ENCODE assay signal across 26 cellular contexts in the genomic region with DNA sequence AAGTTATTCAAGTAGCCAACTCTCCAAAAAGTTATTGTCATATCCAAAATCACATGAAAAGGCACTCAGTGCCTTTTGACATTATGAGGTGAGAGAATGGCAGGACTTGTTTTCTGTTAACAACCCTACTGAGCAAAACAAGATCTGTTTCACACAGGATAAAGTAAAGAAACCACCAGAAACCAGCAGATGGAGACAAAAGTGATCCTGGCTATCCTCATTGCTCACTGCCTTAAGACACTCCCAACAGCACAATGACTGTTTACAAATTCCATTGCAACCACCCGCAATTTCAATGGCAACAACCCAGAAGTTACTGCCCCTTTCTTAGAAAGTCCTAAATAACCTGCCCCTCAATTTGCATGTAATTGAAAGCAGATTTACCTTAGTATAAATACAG.
DNase-seq lines count a peak whose midpoint lies in the region; TF ChIP-seq lines count a peak whose summit lies in the region.
"Had no signal": no experiment of that assay in that cellular context is flagged by ENCODE, and none has a peak within 500 bp of the region (broad histone marks: within the 10 kb centered on the region; RNA-seq: fewer than 3 reads in every experiment).

No MANE protein-coding gene starts in this region.

- peaks cover 7% of the 10 kb centered on the region for H3K36me3 Mint-ChIP-seq in glutamatergic neuron (ENCODE audit: unreplicated experiment)
- H3K36me3 Mint-ChIP-seq: naive B cell; stimulated activated effector memory CD8-positive, alpha-beta T cell treated with anti-CD3 and anti-CD28 coated beads, Interleukin-12 subunit alpha, Interleukin-12 subunit beta, amount 100 ng/mL, for 72 hours had no signal

- TF ChIP-seq CTCF in LNCaP clone FGC (IDR thresholded peaks at IDR 0.05; ENCODE audit: control insufficient read depth, extremely low read depth, insufficient read depth) = peak; percentile 44
- peak; percentile 71 for TF ChIP-seq CTCF in VCaP (conservative IDR thresholded peaks at IDR 0.05)
- TF ChIP-seq CTCF in glutamatergic neuron (IDR thresholded peaks at IDR 0.05; ENCODE audit: partially characterized antibody, unreplicated experiment) = no peak

- H3K27ac ChIP-seq in VCaP (no peak overlapping the region), mesendoderm (ENCODE audit: low read depth, low read length) (no peak overlapping the region)
- H3K27ac ChIP-seq: KMS-11, upper lobe of right lung had no signal

- H2BK15ac ChIP-seq in mesendoderm (replicated peaks; ENCODE audit: low read depth) = no peak overlapping the region

- no CpG with 5 or more reads among the region's 1 CpG for WGBS in mesendoderm (ENCODE audit: extremely low coverage, insufficient coverage, low lambda C conversion rate)

- no peaks in the 10 kb centered on the region for H3K4me1 Mint-ChIP-seq in glutamatergic neuron (ENCODE audit: low read depth, unreplicated experiment)
- H3K4me1 Mint-ChIP-seq: naive B cell; stimulated activated effector memory CD8-positive, alpha-beta T cell treated with anti-CD3 and anti-CD28 coated beads, Interleukin-12 subunit alpha, Interleukin-12 subunit beta, amount 100 ng/mL, for 72 hours had no signal

- no peak overlapping the region for H3K4me2 ChIP-seq in mesendoderm (ENCODE audit: low read length)
- H3K4me2 ChIP-seq: KMS-11 had no signal

- no peaks in the 10 kb centered on the region for H3K4me1 ChIP-seq in mesendoderm (ENCODE audit: control insufficient read depth, low read depth, low read length)
- H3K4me1 ChIP-seq: Caco-2, upper lobe of right lung had no signal

- H3K4ac ChIP-seq in mesendoderm (ENCODE audit: low read depth, low read length) = no peak overlapping the region

- no peaks in the 10 kb centered on the region for H3K27me3 ChIP-seq in mesendoderm (ENCODE audit: insufficient read depth, low read length, poor library complexity)
- H3K27me3 ChIP-seq: upper lobe of right lung had no signal

- H3K23ac ChIP-seq in mesendoderm (ENCODE audit: low read length) = no peak overlapping the region

- no peaks in the 10 kb centered on the region for H3K79me2 ChIP-seq in mesendoderm (ENCODE audit: control insufficient read depth, insufficient read depth, low read length)

- no peak overlapping the region for H3K27ac Mint-ChIP-seq in glutamatergic neuron (ENCODE audit: unreplicated experiment)
- H3K27ac Mint-ChIP-seq: activated naive CD4-positive, alpha-beta T cell treated with anti-CD3 and anti-CD28 coated beads for 36 hours; HFFc6; naive B cell; stimulated activated effector memory CD8-positive, alpha-beta T cell treated with anti-CD3 and anti-CD28 coated beads, Interleukin-12 subunit alpha, Interleukin-12 subunit beta, amount 100 ng/mL, for 72 hours; WTC11 had no signal

- H3K27me3 Mint-ChIP-seq in glutamatergic neuron (ENCODE audit: unreplicated experiment) = peaks cover 2% of the 10 kb centered on the region
- H3K27me3 Mint-ChIP-seq: naive B cell had no signal

- no peak overlapping the region for H4K8ac ChIP-seq in mesendoderm (ENCODE audit: low read depth, low read length)

- no peak overlapping the region for H3K4me3 Mint-ChIP-seq in glutamatergic neuron (ENCODE audit: unreplicated experiment)
- H3K4me3 Mint-ChIP-seq: activated naive CD4-positive, alpha-beta T cell treated with anti-CD3 and anti-CD28 coated beads for 36 hours; HFFc6; naive B cell; stimulated activated effector memory CD8-positive, alpha-beta T cell treated with anti-CD3 and anti-CD28 coated beads, Interleukin-12 subunit alpha, Interleukin-12 subunit beta, amount 100 ng/mL, for 72 hours; WTC11 had no signal

- no peaks in the 10 kb centered on the region for H3K9me3 Mint-ChIP-seq in glutamatergic neuron (ENCODE audit: unreplicated experiment)

- no peak overlapping the region for H2BK5ac ChIP-seq in mesendoderm (ENCODE audit: low read length)

- no peak overlapping the region for H3K56ac ChIP-seq in mesendoderm (ENCODE audit: low read length)

- H3K4me3 ChIP-seq in LNCaP clone FGC (ENCODE audit: low read depth, low read length) (no peak overlapping the region), mesendoderm (ENCODE audit: low read length) (no peak overlapping the region)
- H3K4me3 ChIP-seq: upper lobe of right lung had no signal

- no peak overlapping the region for H3K18ac ChIP-seq in mesendoderm (ENCODE audit: low read length)

- no peak overlapping the region for H2BK120ac ChIP-seq in mesendoderm (ENCODE audit: low read depth, low read length)

- DNase-seq in Daoy (ENCODE audit: low read depth) (peak; percentile 17), LNCaP clone FGC (ENCODE audit: low read depth) (peak; percentile 14), mesendoderm (peak; percentile 31), glutamatergic neuron (no peak), HuH-7.5 (ENCODE audit: low spot score) (no peak), NCI-H1417 treated with DMSO at 0.1 percent for 48 hours (lab: John Stamatoyannopoulos, UW) (no peak), D341Med (ENCODE audit: low spot score) (no peak)
- DNase-seq: ACHN; activated naive CD4-positive, alpha-beta T cell treated with anti-CD3 and anti-CD28 coated beads for 36 hours; amniotic stem cell; Caco-2; cortex of kidney; HFFc6; MV-4-11; naive B cell; NCI-H187 treated with DMSO at 0.1 percent for 48 hours; Right ventricle myocardium superior; small intestine; stimulated activated CD4-positive, alpha-beta T cell treated with anti-CD3 and anti-CD28 coated beads, Interleukin-2, amount 100 ng/mL, for 48 hours; substantia nigra; T-helper 9 cell; upper lobe of right lung had no signal

- no peaks in the 10 kb centered on the region for H3K36me3 ChIP-seq in mesendoderm (ENCODE audit: control insufficient read depth, insufficient read depth, low read length)
- H3K36me3 ChIP-seq: upper lobe of right lung had no signal

- no peak overlapping the region for H3K9ac ChIP-seq in mesendoderm (ENCODE audit: low read length)
- H3K9ac ChIP-seq: KMS-11 had no signal

- H4K5ac ChIP-seq in mesendoderm (ENCODE audit: low read length) = no peak overlapping the region

- H3K79me1 ChIP-seq in mesendoderm (ENCODE audit: low read length) = no peaks in the 10 kb centered on the region

- H2AK5ac ChIP-seq in mesendoderm (ENCODE audit: low read length) = no peak overlapping the region

Comparison
In these comparisons a context has a peak if more than half of its experiments do, and no peak if none do; other contexts are left out.
1. DNase-seq: peak in Daoy (single experiment), LNCaP clone FGC (single experiment) and mesendoderm (single experiment); none in glutamatergic neuron (single experiment), HuH-7.5 (single experiment), NCI-H1417 treated with DMSO at 0.1 percent for 48 hours (single experiment) and D341Med (single experiment).